Comparison of ENCODE assay signal across 8 cellular contexts in genomic region chr2:16665746-16666452, GRCh38. TPM values are rescaled to one million over a fixed set of nuclear protein-coding genes. Genes with fewer than 3 reads are reported as not detected.
DNase-seq lines count a peak whose midpoint lies in the region; ATAC-seq and TF ChIP-seq lines count a peak whose summit lies in the region.

TSS of gene CYRIA (minus strand) at chr2:16665834. CDS start at chr2:16588119, 77,715 bp downstream.

- TF ChIP-seq CTCF in GM12865 (IDR thresholded peaks at IDR 0.05; ENCODE audit: insufficient read depth, low read depth, low read length, missing control alignments): no peak
- no peak for TF ChIP-seq CTCF in fibroblast of villous mesenchyme (IDR thresholded peaks at IDR 0.05; ENCODE audit: insufficient read depth, low read depth, low read length)
- no peak for TF ChIP-seq CTCF in nephron progenitor cell (IDR thresholded peaks at IDR 0.05)
- no peak for TF ChIP-seq CTCF in testis (IDR thresholded peaks at IDR 0.05)

- 8 to 11% methylated on average over 12 to 22 of the region's 54 CpGs for WGBS in testis, 2 donors

- peaks cover 22% of the 10 kb centered on the region for H3K27me3 Mint-ChIP-seq in activated T-helper 1 cell treated with anti-CD3 and anti-CD28 coated beads, Interleukin-12 subunit alpha, Interleukin-12 subunit beta, Interleukin-2, Interleukin-4 antibody, amounts not matched to agents 30 ng/mL and 10 ng/mL and 1 ng/mL, durations not matched to agents 14 hours and 24 hours and 36 hours (ENCODE audit: insufficient read depth)
- H3K27me3 Mint-ChIP-seq in nephron progenitor cell (ENCODE audit: low read depth, poor library complexity): peaks cover 64% of the 10 kb centered on the region

- H3K27me3 ChIP-seq in testis: no peaks in the 10 kb centered on the region

- no peaks in the 10 kb centered on the region for H3K9me3 Mint-ChIP-seq in activated T-helper 1 cell treated with anti-CD3 and anti-CD28 coated beads, Interleukin-12 subunit alpha, Interleukin-12 subunit beta, Interleukin-2, Interleukin-4 antibody, amounts not matched to agents 30 ng/mL and 10 ng/mL and 1 ng/mL, durations not matched to agents 14 hours and 24 hours and 36 hours
- no peaks in the 10 kb centered on the region for H3K9me3 Mint-ChIP-seq in nephron progenitor cell

- no peak for TF ChIP-seq POLR2A in testis (IDR thresholded peaks at IDR 0.05)

- H3K36me3 ChIP-seq in testis (ENCODE audit: low read depth, missing control alignments): no peaks in the 10 kb centered on the region

- H3K4me3 ChIP-seq in GM12865 (ENCODE audit: low read depth, low read length): peak within 1 kb of the TSS; percentile 54
- peak within 1 kb of the TSS; percentile 73 for H3K4me3 ChIP-seq in fibroblast of villous mesenchyme (ENCODE audit: low read depth, low read length)
- peak within 1 kb of the TSS; percentile 56 for H3K4me3 ChIP-seq in testis

- H3K9me3 ChIP-seq in testis: no peaks in the 10 kb centered on the region

- peaks cover 16% of the 10 kb centered on the region for H3K4me1 Mint-ChIP-seq in activated T-helper 1 cell treated with anti-CD3 and anti-CD28 coated beads, Interleukin-12 subunit alpha, Interleukin-12 subunit beta, Interleukin-2, Interleukin-4 antibody, amounts not matched to agents 30 ng/mL and 10 ng/mL and 1 ng/mL, durations not matched to agents 14 hours and 24 hours and 36 hours (ENCODE audit: low read depth)
- peaks cover 51% of the 10 kb centered on the region for H3K4me1 Mint-ChIP-seq in nephron progenitor cell

- H3K27ac ChIP-seq in testis: no peak within 1 kb of the TSS

- ATAC-seq in HG02571 (IDR thresholded peaks at IDR 0.05; ENCODE audit: unreplicated experiment): peak; percentile 67

- H3K27ac Mint-ChIP-seq in activated T-helper 1 cell treated with anti-CD3 and anti-CD28 coated beads, Interleukin-12 subunit alpha, Interleukin-12 subunit beta, Interleukin-2, Interleukin-4 antibody, amounts not matched to agents 30 ng/mL and 10 ng/mL and 1 ng/mL, durations not matched to agents 14 hours and 24 hours and 36 hours: peak within 1 kb of the TSS; percentile 82
- no peak within 1 kb of the TSS for H3K27ac Mint-ChIP-seq in nephron progenitor cell

- DNase-seq in GM12865 (ENCODE audit: low read depth): peak; percentile 57
- DNase-seq in NCI-H69 (lab: John Stamatoyannopoulos, UW): peak; percentile 47
- DNase-seq in activated T-helper 1 cell treated with anti-CD3 and anti-CD28 coated beads, Interleukin-12 subunit alpha, Interleukin-12 subunit beta, Interleukin-2, Interleukin-4 antibody, amounts not matched to agents 30 ng/mL and 10 ng/mL and 1 ng/mL, durations not matched to agents 14 hours and 24 hours and 36 hours (ENCODE audit: low spot score): peak; percentile 54
- peak; percentile 30 for DNase-seq in fibroblast of villous mesenchyme (ENCODE audit: low read depth)
- peak; percentile 81 for DNase-seq in nephron progenitor cell
- DNase-seq in testis: peak; percentile 60
- no peak for DNase-seq in NCI-H128 (lab: John Stamatoyannopoulos, UW; ENCODE audit: unreplicated experiment)

- peaks cover 4% of the 10 kb centered on the region for H3K36me3 Mint-ChIP-seq in activated T-helper 1 cell treated with anti-CD3 and anti-CD28 coated beads, Interleukin-12 subunit alpha, Interleukin-12 subunit beta, Interleukin-2, Interleukin-4 antibody, amounts not matched to agents 30 ng/mL and 10 ng/mL and 1 ng/mL, durations not matched to agents 14 hours and 24 hours and 36 hours (ENCODE audit: low read depth)
- no peaks in the 10 kb centered on the region for H3K36me3 Mint-ChIP-seq in nephron progenitor cell (ENCODE audit: low read depth)

- peak within 1 kb of the TSS; percentile 86 for H3K4me3 Mint-ChIP-seq in activated T-helper 1 cell treated with anti-CD3 and anti-CD28 coated beads, Interleukin-12 subunit alpha, Interleukin-12 subunit beta, Interleukin-2, Interleukin-4 antibody, amounts not matched to agents 30 ng/mL and 10 ng/mL and 1 ng/mL, durations not matched to agents 14 hours and 24 hours and 36 hours
- peak within 1 kb of the TSS; percentile 89 for H3K4me3 Mint-ChIP-seq in nephron progenitor cell

- intact Hi-C loops in activated T-helper 1 cell treated with anti-CD3 and anti-CD28 coated beads, Interleukin-12 subunit alpha, Interleukin-12 subunit beta, Interleukin-2, Interleukin-4 antibody, amounts not matched to agents 30 ng/mL and 10 ng/mL and 1 ng/mL, durations not matched to agents 14 hours and 24 hours and 36 hours (cut with micrococcal nuclease): loop anchor here (2.0 to 5.0 kb wide), 4 partner anchors 17 to 63 kb away; no protein-coding TSS in a partner anchor
- intact Hi-C loops in testis (cut with DNase I; ENCODE audit: low total_unique reads): no loop called here

- no peaks in the 10 kb centered on the region for H3K4me1 ChIP-seq in testis

RNA-seq across cellular contexts. Expression of gene CYRIA, which starts in this region (rescaled TPM):
- total RNA-seq in activated T-helper 1 cell treated with anti-CD3 and anti-CD28 coated beads, Interleukin-12 subunit alpha, Interleukin-12 subunit beta, Interleukin-2, Interleukin-4 antibody, amounts not matched to agents 30 ng/mL and 10 ng/mL and 1 ng/mL, durations not matched to agents 14 hours and 24 hours and 36 hours: 0.65 and 0.88 TPM in 2 replicates
- total RNA-seq in fibroblast of villous mesenchyme (0.43 and 0.97 TPM in 2 replicates), testis (1 to 10 TPM; 2.6 to 4.1 TPM)
- polyA plus RNA-seq in testis (ENCODE audit: insufficient read depth, low read depth, low replicate concordance): 4.8 TPM

Comparison
In these comparisons a context has a peak if more than half of its experiments do, and no peak if none do; other contexts are left out.
1. Peak in DNase-seq in activated T-helper 1 cell treated with anti-CD3 and anti-CD28 coated beads, Interleukin-12 subunit alpha, Interleukin-12 subunit beta, Interleukin-2, Interleukin-4 antibody, amounts not matched to agents 30 ng/mL and 10 ng/mL and 1 ng/mL, durations not matched to agents 14 hours and 24 hours and 36 hours; RNA of the gene not detected or under 1 TPM.
2. Peak in DNase-seq and H3K4me3 ChIP-seq in fibroblast of villous mesenchyme; RNA of the gene not detected or under 1 TPM.